12 cellular contexts compared by ENCODE assay signal in genomic region chr16:69501956-69502457, GRCh38.
DNase-seq lines count a peak whose midpoint lies in the region; ATAC-seq and TF ChIP-seq lines count a peak whose summit lies in the region.
"Had no signal": no experiment of that assay in that cellular context is flagged by ENCODE, and none has a peak within 500 bp of the region (broad histone marks: within the 10 kb centered on the region; RNA-seq: fewer than 3 reads in every experiment).

No MANE protein-coding gene starts in this region.

- ATAC-seq in activated T-cell treated with anti-CD3 and anti-CD28 coated beads, Interleukin-2, amount 50 U/mL, for 72 hours (replicated peaks in 1 of 2), result no peak
- peak; percentile 79 to 87 for ATAC-seq in stimulated activated naive B cell treated with anti-CD40 and anti-IgM and Interleukin-4, amounts not matched to agents 10 μg/mL and 1 μg/mL and 100 μg/mL, for 72 hours (replicated peaks)
- no peak for ATAC-seq in HG03139 (IDR thresholded peaks at IDR 0.05; ENCODE audit: unreplicated experiment)
- ATAC-seq: upper lobe of right lung had no signal

- peaks cover 14% of the 10 kb centered on the region for H3K4me1 Mint-ChIP-seq in activated T-cell treated with anti-CD3 and anti-CD28 coated beads, Interleukin-2, amount 50 U/mL, for 72 hours (ENCODE audit: low read depth)
- H3K4me1 Mint-ChIP-seq in stimulated activated naive B cell treated with anti-CD40 and anti-IgM and Interleukin-4, amounts not matched to agents 10 μg/mL and 1 μg/mL and 100 μg/mL, for 72 hours, result peaks cover 11 to 16% of the 10 kb centered on the region in 2 donors
- H3K4me1 Mint-ChIP-seq in chondrocyte (ENCODE audit: low read depth), result no peaks in the 10 kb centered on the region

- TF ChIP-seq CTCF in fibroblast of the aortic adventitia (IDR thresholded peaks at IDR 0.05; ENCODE audit: insufficient read depth, low read length), result no peak
- no peak for TF ChIP-seq CTCF in chondrocyte (IDR thresholded peaks at IDR 0.05)

- no peaks in the 10 kb centered on the region for H3K27me3 Mint-ChIP-seq in activated T-cell treated with anti-CD3 and anti-CD28 coated beads, Interleukin-2, amount 50 U/mL, for 72 hours (ENCODE audit: low read depth)
- peaks cover 0 to 5% of the 10 kb centered on the region in 2 donors for H3K27me3 Mint-ChIP-seq in stimulated activated naive B cell treated with anti-CD40 and anti-IgM and Interleukin-4, amounts not matched to agents 10 μg/mL and 1 μg/mL and 100 μg/mL, for 72 hours
- no peaks in the 10 kb centered on the region for H3K27me3 Mint-ChIP-seq in chondrocyte (ENCODE audit: low read depth)

- no peaks in the 10 kb centered on the region for H3K36me3 Mint-ChIP-seq in activated T-cell treated with anti-CD3 and anti-CD28 coated beads, Interleukin-2, amount 50 U/mL, for 72 hours (ENCODE audit: insufficient read depth in 2 of 2)
- H3K36me3 Mint-ChIP-seq in stimulated activated naive B cell treated with anti-CD40 and anti-IgM and Interleukin-4, amounts not matched to agents 10 μg/mL and 1 μg/mL and 100 μg/mL, for 72 hours, result no peaks in the 10 kb centered on the region
- no peaks in the 10 kb centered on the region for H3K36me3 Mint-ChIP-seq in chondrocyte (ENCODE audit: low read depth)

- no peak for DNase-seq in activated T-cell treated with anti-CD3 and anti-CD28 coated beads, Interleukin-2, amount 50 U/mL, for 72 hours
- no peak for DNase-seq in activated T-cell treated with anti-CD3 and anti-CD28 coated beads, Interleukin-2, amount 50 U/mL, for 48 hours
- peak; percentile 10 to 81 for DNase-seq in NOMO-1 (lab: John Stamatoyannopoulos, UW; ENCODE audit: unreplicated experiment in 2 of 2)
- peak; percentile 25 for DNase-seq in fibroblast of the aortic adventitia (ENCODE audit: low read depth)
- no peak for DNase-seq in stimulated activated naive B cell treated with anti-CD40 and anti-IgM and Interleukin-4, amounts not matched to agents 10 μg/mL and 1 μg/mL and 100 μg/mL, for 72 hours
- no peak for DNase-seq in DMS53 (lab: John Stamatoyannopoulos, UW)
- DNase-seq in chondrocyte (ENCODE audit: low spot score), result no peak
- DNase-seq: NCI-H2171 treated with DMSO at 0.1 percent for 48 hours, nephron progenitor cell, upper lobe of right lung had no signal

- H3K4me3 ChIP-seq in fibroblast of the aortic adventitia (ENCODE audit: low read depth, low read length), result no peak overlapping the region
- H3K4me3 ChIP-seq: upper lobe of right lung had no signal

- H3K9me3 Mint-ChIP-seq in activated T-cell treated with anti-CD3 and anti-CD28 coated beads, Interleukin-2, amount 50 U/mL, for 72 hours, result no peaks in the 10 kb centered on the region
- H3K9me3 Mint-ChIP-seq in stimulated activated naive B cell treated with anti-CD40 and anti-IgM and Interleukin-4, amounts not matched to agents 10 μg/mL and 1 μg/mL and 100 μg/mL, for 72 hours, result no peaks in the 10 kb centered on the region
- H3K9me3 Mint-ChIP-seq in chondrocyte (ENCODE audit: low read depth), result no peaks in the 10 kb centered on the region
- H3K9me3 Mint-ChIP-seq: dendritic cell treated with granulocyte-macrophage colony-stimulating factor and Interleukin-4, amounts not matched to agents 40 ng/mL and 50 ng/mL, for 4 days; nephron progenitor cell had no signal

- peak overlapping the region; percentile 77 for H3K27ac Mint-ChIP-seq in activated T-cell treated with anti-CD3 and anti-CD28 coated beads, Interleukin-2, amount 50 U/mL, for 72 hours
- peak overlapping the region; percentile 61 for H3K27ac Mint-ChIP-seq in stimulated activated naive B cell treated with anti-CD40 and anti-IgM and Interleukin-4, amounts not matched to agents 10 μg/mL and 1 μg/mL and 100 μg/mL, for 72 hours
- H3K27ac Mint-ChIP-seq in chondrocyte (ENCODE audit: unreplicated experiment), result no peak overlapping the region
- H3K27ac Mint-ChIP-seq: dendritic cell treated with granulocyte-macrophage colony-stimulating factor and Interleukin-4, amounts not matched to agents 40 ng/mL and 50 ng/mL, for 4 days; nephron progenitor cell had no signal

- H3K4me3 Mint-ChIP-seq in activated T-cell treated with anti-CD3 and anti-CD28 coated beads, Interleukin-2, amount 50 U/mL, for 72 hours, result peak overlapping the region in 1 of 2 donors; percentile 43
- H3K4me3 Mint-ChIP-seq in stimulated activated naive B cell treated with anti-CD40 and anti-IgM and Interleukin-4, amounts not matched to agents 10 μg/mL and 1 μg/mL and 100 μg/mL, for 72 hours, result peak overlapping the region in 1 of 2 donors; percentile 59
- H3K4me3 Mint-ChIP-seq in chondrocyte (ENCODE audit: unreplicated experiment), result no peak overlapping the region
- H3K4me3 Mint-ChIP-seq: dendritic cell treated with granulocyte-macrophage colony-stimulating factor and Interleukin-4, amounts not matched to agents 40 ng/mL and 50 ng/mL, for 4 days; nephron progenitor cell had no signal

Comparison
In these comparisons a context has a peak if more than half of its experiments do, and no peak if none do; other contexts are left out.
1. ATAC-seq: peak in stimulated activated naive B cell treated with anti-CD40 and anti-IgM and Interleukin-4, amounts not matched to agents 10 μg/mL and 1 μg/mL and 100 μg/mL, for 72 hours (2 of 2); none in activated T-cell treated with anti-CD3 and anti-CD28 coated beads, Interleukin-2, amount 50 U/mL, for 72 hours (0 of 2) and HG03139 (single experiment).
2. DNase-seq: peak in NOMO-1 (2 of 2) and fibroblast of the aortic adventitia (single experiment); none in activated T-cell treated with anti-CD3 and anti-CD28 coated beads, Interleukin-2, amount 50 U/mL, for 72 hours (0 of 2), activated T-cell treated with anti-CD3 and anti-CD28 coated beads, Interleukin-2, amount 50 U/mL, for 48 hours (0 of 2), stimulated activated naive B cell treated with anti-CD40 and anti-IgM and Interleukin-4, amounts not matched to agents 10 μg/mL and 1 μg/mL and 100 μg/mL, for 72 hours (single experiment), DMS53 (single experiment) and chondrocyte (single experiment).